12 cellular contexts compared by ENCODE assay signal in genomic region chr16:2388875-2389433, GRCh38.
DNase-seq lines count a peak whose midpoint lies in the region; ATAC-seq and TF ChIP-seq lines count a peak whose summit lies in the region.
"Had no signal": no experiment of that assay in that cellular context is flagged by ENCODE, and none has a peak within 500 bp of the region (broad histone marks: within the 10 kb centered on the region; RNA-seq: fewer than 3 reads in every experiment).

No MANE protein-coding gene starts in this region.

- TF ChIP-seq CTCF in foreskin fibroblast (IDR thresholded peaks at IDR 0.05; ENCODE audit: low read depth, low read length), result no peak

- H3K4me3 ChIP-seq in foreskin fibroblast (ENCODE audit: low read depth in 1 of 2, low read length in 2 of 2), result no peak overlapping the region

- ATAC-seq in HG03139 (IDR thresholded peaks at IDR 0.05; ENCODE audit: unreplicated experiment), result no peak
- no peak for ATAC-seq in GM19023 (IDR thresholded peaks at IDR 0.05; ENCODE audit: unreplicated experiment)
- no peak for ATAC-seq in GM21515 (IDR thresholded peaks at IDR 0.05; ENCODE audit: unreplicated experiment)
- ATAC-seq: effector memory CD8-positive, alpha-beta T cell had no signal

- peak; percentile 48 for DNase-seq in AG08395 (ENCODE audit: low spot score)
- DNase-seq in HuH-7 (ENCODE audit: low spot score), result peak; percentile 34
- DNase-seq in SHP77 (lab: John Stamatoyannopoulos, UW), result peak; percentile 97
- peak; percentile 71 to 88 for DNase-seq in foreskin fibroblast
- no peak for DNase-seq in MV-4-11 (lab: John Stamatoyannopoulos, UW)
- DNase-seq: activated gamma-delta T cell treated with Interleukin-2 at 50 U/mL for 16 hours; CD4-positive, CD25-positive, alpha-beta regulatory T cell; effector memory CD8-positive, alpha-beta T cell; KG1 had no signal
